Comparison of ENCODE assay signal across 1 cellular context in the genomic region with DNA sequence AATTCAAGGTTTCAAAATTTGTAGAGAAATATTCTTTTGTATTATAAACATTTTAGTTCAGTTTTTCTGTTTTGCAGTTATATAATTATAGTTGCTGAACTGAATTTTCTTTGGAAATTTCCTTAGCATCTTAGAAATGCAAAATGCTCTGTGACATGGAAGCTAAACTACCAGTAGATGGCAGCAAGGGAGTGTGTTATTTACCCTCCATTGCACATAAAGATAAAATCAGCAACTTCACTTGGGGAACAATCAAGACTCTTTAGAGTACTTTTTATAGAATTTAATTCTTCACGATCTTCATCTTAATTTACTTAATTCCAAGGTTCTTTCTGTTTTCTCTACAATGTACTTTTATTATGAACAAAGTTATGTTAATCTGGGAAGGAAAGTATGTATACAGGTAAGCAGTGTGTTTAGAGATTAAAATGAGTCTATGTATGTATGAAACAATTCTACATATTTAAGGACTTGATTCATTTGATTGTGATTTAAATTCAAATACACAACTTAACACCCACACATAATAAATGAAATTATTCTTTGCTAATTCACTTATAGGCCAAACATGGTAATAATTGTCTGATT.
TF ChIP-seq lines count a peak whose summit lies in the region.

No MANE protein-coding gene starts in this region.

TF ChIP-seq in neural cell, 6 proteins besides CTCF, POLR2A, EP300 and RAD21 (continued from another document):
- TF ChIP-seq, protein P1, sequence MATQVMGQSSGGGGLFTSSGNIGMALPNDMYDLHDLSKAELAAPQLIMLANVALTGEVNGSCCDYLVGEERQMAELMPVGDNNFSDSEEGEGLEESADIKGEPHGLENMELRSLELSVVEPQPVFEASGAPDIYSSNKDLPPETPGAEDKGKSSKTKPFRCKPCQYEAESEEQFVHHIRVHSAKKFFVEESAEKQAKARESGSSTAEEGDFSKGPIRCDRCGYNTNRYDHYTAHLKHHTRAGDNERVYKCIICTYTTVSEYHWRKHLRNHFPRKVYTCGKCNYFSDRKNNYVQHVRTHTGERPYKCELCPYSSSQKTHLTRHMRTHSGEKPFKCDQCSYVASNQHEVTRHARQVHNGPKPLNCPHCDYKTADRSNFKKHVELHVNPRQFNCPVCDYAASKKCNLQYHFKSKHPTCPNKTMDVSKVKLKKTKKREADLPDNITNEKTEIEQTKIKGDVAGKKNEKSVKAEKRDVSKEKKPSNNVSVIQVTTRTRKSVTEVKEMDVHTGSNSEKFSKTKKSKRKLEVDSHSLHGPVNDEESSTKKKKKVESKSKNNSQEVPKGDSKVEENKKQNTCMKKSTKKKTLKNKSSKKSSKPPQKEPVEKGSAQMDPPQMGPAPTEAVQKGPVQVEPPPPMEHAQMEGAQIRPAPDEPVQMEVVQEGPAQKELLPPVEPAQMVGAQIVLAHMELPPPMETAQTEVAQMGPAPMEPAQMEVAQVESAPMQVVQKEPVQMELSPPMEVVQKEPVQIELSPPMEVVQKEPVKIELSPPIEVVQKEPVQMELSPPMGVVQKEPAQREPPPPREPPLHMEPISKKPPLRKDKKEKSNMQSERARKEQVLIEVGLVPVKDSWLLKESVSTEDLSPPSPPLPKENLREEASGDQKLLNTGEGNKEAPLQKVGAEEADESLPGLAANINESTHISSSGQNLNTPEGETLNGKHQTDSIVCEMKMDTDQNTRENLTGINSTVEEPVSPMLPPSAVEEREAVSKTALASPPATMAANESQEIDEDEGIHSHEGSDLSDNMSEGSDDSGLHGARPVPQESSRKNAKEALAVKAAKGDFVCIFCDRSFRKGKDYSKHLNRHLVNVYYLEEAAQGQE (IDR thresholded peaks at IDR 0.05; ENCODE audit: borderline replicate concordance), result no peak
- TF ChIP-seq EZH2 (IDR thresholded peaks at IDR 0.05; ENCODE audit: borderline replicate concordance, insufficient read depth, low read length, poor library complexity, severe bottlenecking) (no peak), MXI1 (conservative IDR thresholded peaks at IDR 0.05; ENCODE audit: poor library complexity, severe bottlenecking) (no peak), SMC3 (conservative IDR thresholded peaks at IDR 0.05; ENCODE audit: poor library complexity) (peak; percentile 87), TAF1 (IDR thresholded peaks at IDR 0.05; ENCODE audit: low read depth) (no peak)
TF ChIP-seq in neural cell: peak in this region for 1.
